Comparison of ENCODE assay signal across 28 cellular contexts in genomic region chr1:187921426-187921825, GRCh38.
"Had no signal": no experiment of that assay in that cellular context is flagged by ENCODE, and none has a peak within 500 bp of the region (broad histone marks: within the 10 kb centered on the region; RNA-seq: fewer than 3 reads in every experiment).

No MANE protein-coding gene starts in this region.

- ATAC-seq: activated CD4-positive, CD25-positive, alpha-beta regulatory T cell treated with anti-CD3 and anti-CD28 coated beads, Interleukin-2, amount 50 U/mL, for 24 hours; activated CD8-positive, alpha-beta T cell treated with anti-CD3 and anti-CD28 coated beads for 36 hours; activated T-cell treated with anti-CD3 and anti-CD28 coated beads, Interleukin-2, amount 50 U/mL, for 72 hours; body of pancreas; Panc1 had no signal

- H3K9me3 ChIP-seq: adrenal gland, body of pancreas, SJSA1 had no signal

- H3K27ac Mint-ChIP-seq: activated CD8-positive, alpha-beta T cell treated with anti-CD3 and anti-CD28 coated beads for 36 hours; activated naive CD8-positive, alpha-beta T cell treated with anti-CD3 and anti-CD28 coated beads, Interleukin-2, amount 10 ng/mL, durations not matched to agents 7 days and 5 days; activated T-cell treated with anti-CD3 and anti-CD28 coated beads, Interleukin-2, amount 50 U/mL, for 72 hours; activated T-helper 2 cell treated with anti-CD3 and anti-CD28 coated beads, Interferon-gamma antibody, Interleukin-2, Interleukin-4, amounts not matched to agents 10 μg/mL and 5 μg/mL and 100 μg/mL, durations not matched to agents 14 hours and 24 hours and 36 hours; T-helper 1 cell treated with Interleukin-12 subunit alpha and Interleukin-12 subunit beta and Interleukin-4 antibody, amounts not matched to agents 30 μg/mL and 1 μg/mL, for 36 hours had no signal

- H3K4me3 Mint-ChIP-seq: activated CD8-positive, alpha-beta T cell treated with anti-CD3 and anti-CD28 coated beads for 36 hours; activated naive CD8-positive, alpha-beta T cell treated with anti-CD3 and anti-CD28 coated beads, Interleukin-2, amount 10 ng/mL, durations not matched to agents 7 days and 5 days; activated T-cell treated with anti-CD3 and anti-CD28 coated beads, Interleukin-2, amount 50 U/mL, for 72 hours; central memory CD8-positive, alpha-beta T cell; T-helper 1 cell treated with Interleukin-12 subunit alpha and Interleukin-12 subunit beta and Interleukin-4 antibody, amounts not matched to agents 30 μg/mL and 1 μg/mL, for 36 hours had no signal

- H3K9me3 Mint-ChIP-seq: activated naive CD8-positive, alpha-beta T cell treated with anti-CD3 and anti-CD28 coated beads, Interleukin-2, amount 10 ng/mL, durations not matched to agents 7 days and 5 days; activated T-helper 2 cell treated with anti-CD3 and anti-CD28 coated beads, Interferon-gamma antibody, Interleukin-2, Interleukin-4, amounts not matched to agents 10 μg/mL and 5 μg/mL and 100 μg/mL, durations not matched to agents 14 hours and 24 hours and 36 hours; T-helper 1 cell treated with Interleukin-12 subunit alpha and Interleukin-12 subunit beta and Interleukin-4 antibody, amounts not matched to agents 30 μg/mL and 1 μg/mL, for 36 hours had no signal

- H3K27ac ChIP-seq: adrenal gland, body of pancreas, RWPE1, SJSA1 had no signal

- H3K4me1 ChIP-seq: adrenal gland, body of pancreas, SJSA1 had no signal

- H3K27me3 ChIP-seq: adrenal gland, body of pancreas, SJSA1 had no signal

- H3K36me3 ChIP-seq: adrenal gland, SJSA1 had no signal

- H3K27me3 Mint-ChIP-seq: activated CD8-positive, alpha-beta T cell treated with anti-CD3 and anti-CD28 coated beads for 36 hours; activated naive CD8-positive, alpha-beta T cell treated with anti-CD3 and anti-CD28 coated beads, Interleukin-2, amount 10 ng/mL, durations not matched to agents 7 days and 5 days; central memory CD8-positive, alpha-beta T cell had no signal

- H3K4me3 ChIP-seq: adrenal gland, body of pancreas, SJSA1 had no signal

- H3K36me3 Mint-ChIP-seq: activated naive CD8-positive, alpha-beta T cell treated with anti-CD3 and anti-CD28 coated beads, Interleukin-2, amount 10 ng/mL, durations not matched to agents 7 days and 5 days had no signal

- DNase-seq: activated CD4-positive, alpha-beta T cell treated with anti-CD3 and anti-CD28 coated beads for 4 hours; activated CD8-positive, alpha-beta memory T cell treated with anti-CD3 and anti-CD28 coated beads, Interleukin-2, amount 50 U/mL, for 4 hours; activated CD8-positive, alpha-beta T cell treated with anti-CD3 and anti-CD28 coated beads for 36 hours; activated gamma-delta T cell treated with Interleukin-2 at 50 U/mL for 16 hours; activated naive CD4-positive, alpha-beta T cell treated with anti-CD3 and anti-CD28 coated beads, Interleukin-2, amount 50 U/mL, for 16 hours; activated naive CD8-positive, alpha-beta T cell treated with anti-CD3 and anti-CD28 coated beads, Interleukin-2, amount 10 ng/mL, durations not matched to agents 7 days and 5 days; activated T-cell treated with anti-CD3 and anti-CD28 coated beads, Interleukin-2, amount 50 U/mL, for 72 hours; adrenal gland; aorta; body of pancreas; Kasumi-1; NCI-H1105 treated with DMSO at 0.1 percent for 48 hours; NCI-H1436 treated with DMSO at 0.1 percent for 48 hours; NCI-H187; NCI-H2081; NCI-H446 treated with DMSO at 0.1 percent for 48 hours; NCI-H524 treated with DMSO at 0.1 percent for 48 hours; NCI-H82; NK-92 treated with Interleukin-12 subunit alpha and Interleukin-12 subunit beta, amount 100 ng/mL, for 24 hours; OCI-M1; Right ventricle myocardium superior had no signal

- H3K4me1 Mint-ChIP-seq: activated naive CD8-positive, alpha-beta T cell treated with anti-CD3 and anti-CD28 coated beads, Interleukin-2, amount 10 ng/mL, durations not matched to agents 7 days and 5 days; central memory CD8-positive, alpha-beta T cell had no signal
